16 cellular contexts compared by ENCODE assay signal in genomic region chr2:46311651-46312223, GRCh38. TPM values are rescaled to one million over a fixed set of nuclear protein-coding genes. Genes with fewer than 3 reads are reported as not detected.
A peak's percentile ranks its signal among the peaks of the same experiment; 100 is the strongest.
DNase-seq lines count a peak whose midpoint lies in the region; ATAC-seq and TF ChIP-seq lines count a peak whose summit lies in the region.
"Had no signal": no experiment of that assay in that cellular context is flagged by ENCODE, and none has a peak within 500 bp of the region (broad histone marks: within the 10 kb centered on the region; RNA-seq: fewer than 3 reads in every experiment).

No MANE protein-coding gene starts in this region.

- H3K79me1 ChIP-seq in trophoblast cell (ENCODE audit: low read length), result peaks cover 6% of the 10 kb centered on the region

- H2AK5ac ChIP-seq in trophoblast cell (ENCODE audit: low read length), result no peak overlapping the region

- no peak overlapping the region for H3K4me3 ChIP-seq in SK-N-SH (ENCODE audit: low read depth in 2 of 2, low read length in 1 of 2)
- H3K4me3 ChIP-seq in esophagus muscularis mucosa, result no peak overlapping the region
- H3K4me3 ChIP-seq in trophoblast cell (ENCODE audit: low read depth, low read length), result no peak overlapping the region
- H3K4me3 ChIP-seq in upper lobe of right lung, result no peak overlapping the region
- H3K4me3 ChIP-seq: GM12878, skin epidermis had no signal

- H3K36me3 ChIP-seq in SK-N-SH (replicated peaks in 1 of 2; ENCODE audit: control insufficient read depth in 1 of 2, insufficient read depth in 2 of 2, low read length in 1 of 2) (no peaks in the 10 kb centered on the region), esophagus muscularis mucosa (no peaks in the 10 kb centered on the region), trophoblast cell (ENCODE audit: control insufficient read depth in 1 of 2, insufficient read depth in 2 of 2, low read length in 2 of 2) (peaks cover 18 to 29% of the 10 kb centered on the region in 2 experiments), upper lobe of right lung (no peaks in the 10 kb centered on the region)

- no peaks in the 10 kb centered on the region for H3K9me3 ChIP-seq in SK-N-SH
- no peaks in the 10 kb centered on the region for H3K9me3 ChIP-seq in esophagus muscularis mucosa
- H3K9me3 ChIP-seq in trophoblast cell (ENCODE audit: insufficient read depth, low read depth, low read length), result no peaks in the 10 kb centered on the region
- H3K9me3 ChIP-seq in upper lobe of right lung, result no peaks in the 10 kb centered on the region

- TF ChIP-seq POLR2A in esophagus muscularis mucosa (IDR thresholded peaks at IDR 0.05; ENCODE audit: low read depth) (no peak), GM18505 (IDR thresholded peaks at IDR 0.05; ENCODE audit: borderline replicate concordance, extremely low read depth, insufficient read depth, insufficient read length) (no peak)

- H3K79me2 ChIP-seq in SK-N-SH (ENCODE audit: insufficient read depth) (peaks cover 91% of the 10 kb centered on the region), trophoblast cell (ENCODE audit: control insufficient read depth, insufficient read depth, low read length, poor library complexity) (peaks cover 46% of the 10 kb centered on the region)

- H4K12ac ChIP-seq in trophoblast cell (ENCODE audit: low read depth, low read length), result no peak overlapping the region

- no peak for TF ChIP-seq RAD21 in SK-N-SH (IDR thresholded peaks at IDR 0.05; ENCODE audit: low read length)

- TF ChIP-seq CTCF in SK-N-SH (IDR thresholded peaks at IDR 0.05) (no peak), esophagus muscularis mucosa (IDR thresholded peaks at IDR 0.05) (no peak), upper lobe of right lung (IDR thresholded peaks at IDR 0.05) (no peak)

- no peaks in the 10 kb centered on the region for H3K27me3 ChIP-seq in SK-N-SH (ENCODE audit: insufficient read depth)
- no peaks in the 10 kb centered on the region for H3K27me3 ChIP-seq in esophagus muscularis mucosa
- H3K27me3 ChIP-seq in trophoblast cell (ENCODE audit: insufficient read depth, low read length), result no peaks in the 10 kb centered on the region
- H3K27me3 ChIP-seq in upper lobe of right lung, result no peaks in the 10 kb centered on the region

- H2BK12ac ChIP-seq in trophoblast cell (ENCODE audit: low read length), result no peak overlapping the region

- POLR2A ChIA-PET in SK-N-SH (lab: Yijun Ruan, JAX), result interaction anchor here (1.1 kb wide), 1 partner anchor 35 kb away, joined by 3 read pairs; no protein-coding TSS in a partner anchor

- H3K9me2 ChIP-seq in SK-N-SH, result no peaks in the 10 kb centered on the region

- H3K27ac ChIP-seq in SK-N-SH (ENCODE audit: low read depth in 2 of 2, low read length in 1 of 2) (peak overlapping the region; percentile 34 to 49; a peak in 2 of 4 replicates), esophagus muscularis mucosa (replicated peaks in 1 of 4) (peak overlapping the region; percentile 13 to 72 (median 42)), trophoblast cell (ENCODE audit: low read depth, low read length) (no peak overlapping the region), upper lobe of right lung (peak overlapping the region; percentile 76)
- H3K27ac ChIP-seq: 22Rv1 had no signal

- peaks cover 4% of the 10 kb centered on the region; the same call in 1 of the 2 replicates for H4K20me1 ChIP-seq in SK-N-SH (ENCODE audit: insufficient read depth)

- H2BK5ac ChIP-seq in trophoblast cell (ENCODE audit: low read depth, low read length, poor library complexity), result no peak overlapping the region

- H3K4me2 ChIP-seq in SK-N-SH (0 out of 2 replicates have a peak overlapping the region, but pooled peaks have one; percentile 20), trophoblast cell (ENCODE audit: low read length) (no peak overlapping the region)

- H4K8ac ChIP-seq in trophoblast cell (ENCODE audit: low read depth, low read length), result no peak overlapping the region

- CTCF ChIA-PET in SK-N-SH (lab: Yijun Ruan, JAX), result interaction anchor here (1.3 to 5.5 kb wide), 5 partner anchors 13 to 301 kb away, joined by 3 to 22 read pairs (median 4); no protein-coding TSS in a partner anchor

- H3K4ac ChIP-seq in trophoblast cell (ENCODE audit: low read depth, low read length), result peak overlapping the region; percentile 97

- H2AFZ ChIP-seq in SK-N-SH (ENCODE audit: low read depth) (no peak overlapping the region), trophoblast cell (ENCODE audit: insufficient read depth, low read length, poor library complexity) (no peak overlapping the region)

- H3K18ac ChIP-seq in trophoblast cell (ENCODE audit: low read length), result no peak overlapping the region

- H4K91ac ChIP-seq in trophoblast cell (ENCODE audit: low read depth, low read length), result no peak overlapping the region

- H3F3A ChIP-seq in SK-N-SH (replicated peaks; ENCODE audit: insufficient read depth), result peaks cover 20% of the 10 kb centered on the region

- 87% methylated on average over 6 of the region's 6 CpGs for WGBS in SK-N-SH (ENCODE audit: low lambda C conversion rate)
- WGBS in esophagus muscularis mucosa, result 57% methylated on average over 6 of the region's 6 CpGs
- WGBS in trophoblast cell (ENCODE audit: extremely low coverage, insufficient coverage, insufficient read length), result no CpG with 5 or more reads among the region's 6 CpGs

- no peak overlapping the region for H2BK120ac ChIP-seq in trophoblast cell (ENCODE audit: insufficient read depth, low read length, poor library complexity)

- ATAC-seq in SK-N-SH treated with all-trans-retinoic acid at 6 μM for 48 hours, result no peak
- no peak for ATAC-seq in upper lobe of right lung
- ATAC-seq in GM18505 (IDR thresholded peaks at IDR 0.05; ENCODE audit: unreplicated experiment), result no peak
- ATAC-seq: GM12878 had no signal

- intact Hi-C loops in esophagus muscularis mucosa (cut with DNase I), result no loop called here
- intact Hi-C loops in upper lobe of right lung (cut with DNase I), result no loop called here

- no peak overlapping the region for H3K23ac ChIP-seq in trophoblast cell (ENCODE audit: low read length)

- H3K4me1 ChIP-seq in SK-N-SH (ENCODE audit: control insufficient read depth in 1 of 2, insufficient read depth in 2 of 2, low read depth in 1 of 2, low read length in 1 of 2) (peaks cover 30 to 74% of the 10 kb centered on the region in 2 experiments), esophagus muscularis mucosa (peaks cover 82 to 96% (median 89%) of the 10 kb centered on the region in 4 donors), trophoblast cell (ENCODE audit: control insufficient read depth in 1 of 2, insufficient read depth in 2 of 2, low read length in 2 of 2) (peaks cover 40 to 54% of the 10 kb centered on the region in 2 experiments), upper lobe of right lung (peaks cover 100% of the 10 kb centered on the region)

- TF ChIP-seq EP300 in SK-N-SH (IDR thresholded peaks at IDR 0.05; ENCODE audit: borderline replicate concordance in 1 of 2, low read depth in 1 of 2, low read length in 1 of 2), result no peak
- no peak for TF ChIP-seq EP300 in esophagus muscularis mucosa (IDR thresholded peaks at IDR 0.05)

- no peak for DNase-seq in SK-N-SH
- DNase-seq in esophagus muscularis mucosa (ENCODE audit: extremely low spot score), result no peak
- no peak for DNase-seq in trophoblast cell
- DNase-seq in upper lobe of right lung, result no peak
- no peak for DNase-seq in SKM-1 treated with dmso at 0.1 percent for 144 hours (lab: John Stamatoyannopoulos, UW; ENCODE audit: unreplicated experiment)
- no peak for DNase-seq in kidney tubule cell (ENCODE audit: low spot score)
- DNase-seq: activated B cell treated with CpG ODN at 0.5 μM for 24 hours; CD8-positive, alpha-beta memory T cell; hippocampal formation; NCI-H1694; NCI-H510A had no signal

- no peak overlapping the region for H3K14ac ChIP-seq in trophoblast cell (ENCODE audit: low read length)

- H3K9ac ChIP-seq in SK-N-SH (0 out of 2 replicates have a peak overlapping the region, but pooled peaks have one; percentile 3), trophoblast cell (ENCODE audit: low read length) (no peak overlapping the region)

TF ChIP-seq in SK-N-SH, 30 proteins besides CTCF, POLR2A, EP300 and RAD21 (continues in another document):
- TF ChIP-seq FOXM1 (IDR thresholded peaks at IDR 0.05; ENCODE audit: low read depth) (no peak), MEF2A (IDR thresholded peaks at IDR 0.05; ENCODE audit: borderline replicate concordance, low read depth) (no peak), GABPA (IDR thresholded peaks at IDR 0.05; ENCODE audit: low read depth) (no peak), SMC3 (IDR thresholded peaks at IDR 0.05; ENCODE audit: low read depth, low read length) (no peak), JUND (IDR thresholded peaks at IDR 0.05) (no peak), CHD2 (IDR thresholded peaks at IDR 0.05; ENCODE audit: low read length, partially characterized antibody) (no peak)
- TF ChIP-seq, protein P1, sequence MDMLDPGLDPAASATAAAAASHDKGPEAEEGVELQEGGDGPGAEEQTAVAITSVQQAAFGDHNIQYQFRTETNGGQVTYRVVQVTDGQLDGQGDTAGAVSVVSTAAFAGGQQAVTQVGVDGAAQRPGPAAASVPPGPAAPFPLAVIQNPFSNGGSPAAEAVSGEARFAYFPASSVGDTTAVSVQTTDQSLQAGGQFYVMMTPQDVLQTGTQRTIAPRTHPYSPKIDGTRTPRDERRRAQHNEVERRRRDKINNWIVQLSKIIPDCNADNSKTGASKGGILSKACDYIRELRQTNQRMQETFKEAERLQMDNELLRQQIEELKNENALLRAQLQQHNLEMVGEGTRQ (IDR thresholded peaks at IDR 0.05; ENCODE audit: borderline replicate concordance, low read depth, low read length), result no peak

TF ChIP-seq in SK-N-SH treated with all-trans-retinoic acid at 6 μM for 48 hours, 23 proteins besides CTCF, POLR2A, EP300 and RAD21 (continues in another document):
- TF ChIP-seq ZNF565 (CRISPR knock-in tag; conservative IDR thresholded peaks at IDR 0.05; ENCODE audit: low read depth) (no peak), ISL1 (CRISPR knock-in tag; IDR thresholded peaks at IDR 0.05) (no peak), SNAI2 (CRISPR knock-in tag; IDR thresholded peaks at IDR 0.05) (no peak), ARNTL (CRISPR knock-in tag; IDR thresholded peaks at IDR 0.05; ENCODE audit: borderline replicate concordance, low read depth) (no peak), ZFP30 (CRISPR knock-in tag; IDR thresholded peaks at IDR 0.05) (no peak), TCF4 (CRISPR knock-in tag; IDR thresholded peaks at IDR 0.05; ENCODE audit: borderline replicate concordance) (no peak)

RNA-seq across cellular contexts. Expression of gene EPAS1, which starts 14.5 kb away (rescaled TPM):
- polyA plus RNA-seq in SK-N-SH (2012; rRNA removed), result 69.2 and 92.2 TPM in 2 replicates
- 66.4 and 74.6 TPM in 2 replicates for polyA plus RNA-seq in SK-N-SH (2012; cell fraction: cytosol; rRNA removed)
- polyA plus RNA-seq in SK-N-SH (2012; cell fraction: nucleus; rRNA removed), result 83.4 and 100 TPM in 2 replicates
- total RNA-seq in esophagus muscularis mucosa (100 to 1,000 TPM; 113 to 225 (median 183) TPM), upper lobe of right lung (1,593 TPM)
- 1,165 and 1,253 TPM in 2 replicates for polyA plus RNA-seq in trophoblast cell (2013)
